19 cellular contexts compared by ENCODE assay signal in the genomic region with DNA sequence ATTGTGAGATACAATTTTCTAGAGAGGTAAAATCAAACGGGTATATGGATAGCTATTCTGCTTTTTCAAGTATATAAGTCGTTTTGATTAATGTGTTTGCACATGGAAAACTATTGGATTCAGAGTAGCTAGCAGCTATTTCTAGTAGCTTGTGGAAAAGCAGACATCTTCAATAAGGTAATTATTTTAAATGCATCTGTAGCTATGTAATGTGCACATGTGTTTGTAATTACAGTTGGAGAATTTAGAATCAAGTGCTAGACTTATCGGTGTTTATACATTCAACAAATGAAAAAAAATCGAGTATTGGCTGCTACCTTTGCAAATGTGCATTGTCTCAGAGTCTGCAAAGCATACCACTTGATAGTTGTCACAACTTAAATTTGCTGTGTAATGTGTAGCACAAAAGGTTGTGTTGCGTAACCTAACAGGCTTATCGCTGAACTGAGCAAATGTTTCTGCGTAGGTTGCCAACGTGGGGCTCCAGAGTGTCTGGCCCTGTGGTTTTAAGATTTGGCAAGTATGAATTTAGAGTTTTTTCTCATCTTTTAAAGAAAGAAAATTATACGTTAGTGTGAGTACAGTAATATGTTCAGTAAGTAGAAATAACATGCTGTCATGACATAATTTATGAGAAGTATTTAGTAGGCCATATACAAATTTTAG. TPM values are rescaled to one million over a fixed set of nuclear protein-coding genes. Genes with fewer than 3 reads are reported as not detected.
DNase-seq lines count a peak whose midpoint lies in the region; TF ChIP-seq lines count a peak whose summit lies in the region.
"Had no signal": no experiment of that assay in that cellular context is flagged by ENCODE, and none has a peak within 500 bp of the region (broad histone marks: within the 10 kb centered on the region; RNA-seq: fewer than 3 reads in every experiment).

No MANE protein-coding gene starts in this region.

- H3K9ac ChIP-seq in mammary epithelial cell (ENCODE audit: insufficient read depth, low read length): no peak overlapping the region

- H3K4me3 Mint-ChIP-seq in endothelial cell (ENCODE audit: unreplicated experiment): no peak overlapping the region
- H3K4me3 Mint-ChIP-seq: activated CD4-positive, alpha-beta T cell treated with anti-CD3 and anti-CD28 coated beads for 36 hours; CD14-positive monocyte; central memory CD8-positive, alpha-beta T cell; natural killer cell treated with Interleukin-12 subunit alpha and Interleukin-12 subunit beta and Interleukin-15 and Interleukin-18, amount 100 ng/mL, for 72 hours had no signal

- no TSS peak for BruUV-seq in mammary epithelial cell (replicated peaks; lab: Mats Ljungman, UMichigan)

- dilution Hi-C loops in mammary epithelial cell (cut with HindIII; ENCODE audit: low sequenced_read_pairs): no loop called here

- TF ChIP-seq CTCF in cardiac fibroblast (IDR thresholded peaks at IDR 0.05; ENCODE audit: low read depth, low read length) (no peak), mammary epithelial cell (conservative IDR thresholded peaks at IDR 0.05 in 1 of 2, IDR thresholded peaks at IDR 0.05 in 1 of 2; ENCODE audit: extremely low read depth in 1 of 2, insufficient read depth in 1 of 2, low read depth in 1 of 2, low read length in 2 of 2) (no peak), endothelial cell (IDR thresholded peaks at IDR 0.05; ENCODE audit: unreplicated experiment) (no peak)

- in situ Hi-C loops in mammary epithelial cell (cut with MboI; ENCODE audit: low sequenced_read_pairs in 2 of 2): no loop called here

- H3K4me2 ChIP-seq in mammary epithelial cell (ENCODE audit: insufficient read depth, low read depth, low read length): no peak overlapping the region

- no peaks in the 10 kb centered on the region for H3K4me1 Mint-ChIP-seq in endothelial cell (ENCODE audit: unreplicated experiment)
- H3K4me1 Mint-ChIP-seq: activated CD4-positive, alpha-beta T cell treated with anti-CD3 and anti-CD28 coated beads for 36 hours had no signal

- 88% methylated on average over 9 of the region's 9 CpGs for WGBS in mammary epithelial cell (ENCODE audit: low coverage, missing lambda C conversion rate)

- no peak overlapping the region for H3K27ac ChIP-seq in mammary epithelial cell (ENCODE audit: insufficient read depth, low read depth, low read length)
- H3K27ac ChIP-seq: Peyer's patch had no signal

- H3K4me3 ChIP-seq in cardiac fibroblast (replicated peaks in 1 of 2; ENCODE audit: low read depth in 2 of 2, low read length in 2 of 2) (no peak overlapping the region), mammary epithelial cell (replicated peaks in 1 of 3; ENCODE audit: insufficient read depth in 1 of 3, low read depth in 2 of 3, low read length in 3 of 3) (no peak overlapping the region)
- H3K4me3 ChIP-seq: Peyer's patch had no signal

- no peak overlapping the region for H2AFZ ChIP-seq in mammary epithelial cell (ENCODE audit: low read depth, low read length)

- H3K27ac Mint-ChIP-seq in endothelial cell (ENCODE audit: unreplicated experiment): no peak overlapping the region
- H3K27ac Mint-ChIP-seq: activated CD4-positive, alpha-beta T cell treated with anti-CD3 and anti-CD28 coated beads for 36 hours; activated T-helper 2 cell treated with anti-CD3 and anti-CD28 coated beads, Interferon-gamma antibody, Interleukin-2, Interleukin-4, amounts not matched to agents 10 μg/mL and 5 μg/mL and 100 μg/mL, durations not matched to agents 14 hours and 24 hours and 36 hours; CD14-positive monocyte; natural killer cell treated with Interleukin-12 subunit alpha and Interleukin-12 subunit beta and Interleukin-15 and Interleukin-18, amount 100 ng/mL, for 72 hours had no signal

- H3K4me1 ChIP-seq in mammary epithelial cell (ENCODE audit: insufficient read depth, low read length): no peaks in the 10 kb centered on the region
- H3K4me1 ChIP-seq: Peyer's patch had no signal

- H3K79me2 ChIP-seq in mammary epithelial cell (ENCODE audit: insufficient read depth, low read length): no peaks in the 10 kb centered on the region

- CTCF ChIA-PET in mammary epithelial cell (lab: Charles Lee; ENCODE audit: low non-redundant PET): interaction anchor here (0.6 kb wide), 1 partner anchor 425 kb away, joined by 4 read pairs; no protein-coding TSS in a partner anchor

- no peaks in the 10 kb centered on the region for H3K9me3 Mint-ChIP-seq in endothelial cell (ENCODE audit: unreplicated experiment)
- H3K9me3 Mint-ChIP-seq: activated T-helper 2 cell treated with anti-CD3 and anti-CD28 coated beads, Interferon-gamma antibody, Interleukin-2, Interleukin-4, amounts not matched to agents 10 μg/mL and 5 μg/mL and 100 μg/mL, durations not matched to agents 14 hours and 24 hours and 36 hours; central memory CD8-positive, alpha-beta T cell had no signal

- H3K27me3 Mint-ChIP-seq in endothelial cell (ENCODE audit: unreplicated experiment): no peaks in the 10 kb centered on the region
- H3K27me3 Mint-ChIP-seq: activated CD4-positive, alpha-beta T cell treated with anti-CD3 and anti-CD28 coated beads for 36 hours; central memory CD8-positive, alpha-beta T cell; natural killer cell treated with Interleukin-12 subunit alpha and Interleukin-12 subunit beta and Interleukin-15 and Interleukin-18, amount 100 ng/mL, for 72 hours had no signal

- intact Hi-C loops in mammary epithelial cell (cut with micrococcal nuclease): no loop called here

- DNase-seq in H4 (ENCODE audit: low spot score) (peak; percentile 17), NCI-H2081 (lab: John Stamatoyannopoulos, UW) (peak; percentile 25 to 83), cardiac fibroblast (ENCODE audit: low read depth in 2 of 2) (peak; percentile 71 to 96), non-pigmented ciliary epithelial cell (ENCODE audit: low read depth) (peak; percentile 38), UCSD-AML1 (lab: John Stamatoyannopoulos, UW; ENCODE audit: unreplicated experiment) (no peak), mammary epithelial cell (no peak), endothelial cell (ENCODE audit: low spot score) (no peak)
- DNase-seq: activated CD4-positive, alpha-beta T cell treated with anti-CD3 and anti-CD28 coated beads for 36 hours; effector memory CD4-positive, alpha-beta T cell; GF-D8; hippocampal formation; NCI-H2029 treated with DMSO at 0.1 percent for 48 hours; NCI-H82; Peyer's patch; stimulated activated CD4-positive, alpha-beta T cell treated with anti-CD3 and anti-CD28 coated beads, Interleukin-2, amount 100 ng/mL, for 48 hours had no signal

- H4K20me1 ChIP-seq in mammary epithelial cell (ENCODE audit: insufficient read depth, low read length): no peaks in the 10 kb centered on the region

- H3K36me3 ChIP-seq in mammary epithelial cell (ENCODE audit: insufficient read depth, low read length): peaks cover 1% of the 10 kb centered on the region
- H3K36me3 ChIP-seq: Peyer's patch had no signal

- no peaks in the 10 kb centered on the region for H3K9me3 ChIP-seq in mammary epithelial cell (replicated peaks; ENCODE audit: insufficient read depth, low read length)
- H3K9me3 ChIP-seq: Peyer's patch had no signal

- no peaks in the 10 kb centered on the region for H3K27me3 ChIP-seq in mammary epithelial cell (ENCODE audit: insufficient read depth, low read length)
- H3K27me3 ChIP-seq: Peyer's patch had no signal

- peaks cover 4% of the 10 kb centered on the region for H3K36me3 Mint-ChIP-seq in endothelial cell (ENCODE audit: low read depth, unreplicated experiment)
- H3K36me3 Mint-ChIP-seq: natural killer cell treated with Interleukin-12 subunit alpha and Interleukin-12 subunit beta and Interleukin-15 and Interleukin-18, amount 100 ng/mL, for 72 hours had no signal

RNA-seq across cellular contexts. Expression of gene TMTC2, which starts 44.3 kb away (rescaled TPM):
- total RNA-seq in H4 (2014; rRNA removed; shearing (Covaris generic)): 2.6 and 4.0 TPM in 2 replicates
- total RNA-seq in mammary epithelial cell (10 to 100 TPM in 1 of 2 donors, 1 to 10 TPM in 1; 7.3 to 23.8 TPM), endothelial cell (ENCODE audit: unreplicated experiment) (3.6 TPM)
- polyA plus RNA-seq in mammary epithelial cell: 2.7 TPM
- 17.6 TPM for polyA minus RNA-seq in mammary epithelial cell

Comparison
In these comparisons a context has a peak if more than half of its experiments do, and no peak if none do; other contexts are left out.
1. DNase-seq: peak in H4 (single experiment), NCI-H2081 (2 of 2), cardiac fibroblast (2 of 2) and non-pigmented ciliary epithelial cell (single experiment); none in UCSD-AML1 (single experiment), mammary epithelial cell (single experiment) and endothelial cell (single experiment).